35 cellular contexts compared by ENCODE assay signal in the genomic region with DNA sequence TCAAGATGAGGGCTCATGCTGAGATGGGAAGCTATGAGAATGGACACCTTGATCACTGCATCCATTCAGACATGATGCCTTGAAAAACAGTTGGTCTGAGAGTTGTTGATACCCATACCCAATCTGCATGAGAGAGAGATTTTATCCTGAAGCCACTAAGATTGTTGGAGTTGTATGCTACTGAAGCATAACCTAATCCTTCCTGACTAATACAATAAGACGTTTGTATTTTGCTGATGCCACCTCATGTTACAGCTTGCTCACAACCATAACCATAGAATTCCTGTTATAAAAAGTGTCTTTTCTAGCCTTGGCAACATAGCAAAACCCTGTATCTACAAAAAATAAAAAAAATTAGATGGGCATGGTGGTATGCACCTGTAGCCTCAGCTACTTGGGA. TPM values are rescaled to one million over a fixed set of nuclear protein-coding genes. Genes with fewer than 3 reads are reported as not detected.
DNase-seq lines count a peak whose midpoint lies in the region; ATAC-seq and TF ChIP-seq lines count a peak whose summit lies in the region.
"Had no signal": no experiment of that assay in that cellular context is flagged by ENCODE, and none has a peak within 500 bp of the region (broad histone marks: within the 10 kb centered on the region; RNA-seq: fewer than 3 reads in every experiment).

No MANE protein-coding gene starts in this region.

- H3K27me3 Mint-ChIP-seq in activated CD4-positive, alpha-beta T cell treated with anti-CD3 and anti-CD28 coated beads, Interleukin-2, amount 10 ng/mL, durations not matched to agents 24 days and 14 days: peaks cover 16% of the 10 kb centered on the region

- no peak overlapping the region for H4K8ac ChIP-seq in IMR-90 (ENCODE audit: low read depth in 2 of 2, low read length in 2 of 2)

- no peaks in the 10 kb centered on the region for H3K36me3 ChIP-seq in IMR-90 (ENCODE audit: control insufficient read depth, insufficient read depth, low read length)
- H3K36me3 ChIP-seq: esophagus muscularis mucosa, gastrocnemius medialis, left lung, MG63, spleen, transverse colon, WERI-Rb-1 had no signal

- no peaks in the 10 kb centered on the region; the same call in 1 of the 2 replicates for H3K27me3 ChIP-seq in IMR-90 (ENCODE audit: control insufficient read depth, insufficient read depth, low read length)
- H3K27me3 ChIP-seq: esophagus muscularis mucosa, gastrocnemius medialis, left lung, MG63, transverse colon had no signal

- no peak overlapping the region for H3K56ac ChIP-seq in IMR-90 (ENCODE audit: extremely low read depth, insufficient read depth, low read length)

- no peak overlapping the region for H2BK15ac ChIP-seq in IMR-90 (ENCODE audit: low read depth, low read length)

- POLR2A ChIA-PET in IMR-90 (lab: Charles Lee; ENCODE audit: unreplicated experiment): no interaction called here

- H3K79me1 ChIP-seq in IMR-90 (ENCODE audit: low read depth in 1 of 2, low read length in 2 of 2): no peaks in the 10 kb centered on the region

- no peak overlapping the region for H3K4me2 ChIP-seq in IMR-90 (ENCODE audit: low read depth, low read length)

- DNase-seq in AG08395 (ENCODE audit: low spot score) (peak; percentile 31), IMR-90 (peak; percentile 68), amniotic epithelial cell (ENCODE audit: low read depth) (peak; percentile 46), iris pigment epithelial cell (ENCODE audit: low read depth) (peak; percentile 49), MV-4-11 (lab: John Stamatoyannopoulos, UW) (no peak), HK-2 (ENCODE audit: unreplicated experiment) (no peak), DMS 273 treated with DMSO at 0.1 percent for 48 hours (lab: John Stamatoyannopoulos, UW) (no peak)
- no peak for DNase-seq in activated CD4-positive, alpha-beta T cell treated with anti-CD3 and anti-CD28 coated beads, Interleukin-2, amount 10 ng/mL, durations not matched to agents 24 days and 14 days
- DNase-seq: activated CD4-positive, alpha-beta T cell treated with anti-CD3 and anti-CD28 coated beads, Interleukin-2, amount 50 U/mL, for 1 hour; activated CD8-positive, alpha-beta memory T cell treated with anti-CD3 and anti-CD28 coated beads, Interleukin-2, amount 10 ng/mL, durations not matched to agents 7 days and 5 days; activated naive CD4-positive, alpha-beta T cell; activated T-cell treated with anti-CD3 and anti-CD28 coated beads, Interleukin-2, amount 50 U/mL, for 48 hours; AML-193; CD4-positive, alpha-beta memory T cell; effector memory CD8-positive, alpha-beta T cell; gastrocnemius medialis; hippocampal formation; KBM-7; left lung; MG63; naive B cell; NCI-H1417; NCI-H2029 treated with DMSO at 0.1 percent for 48 hours; NCI-H226; RPMI8226; spleen; transverse colon; WERI-Rb-1 had no signal

- H3K4me1 Mint-ChIP-seq in activated CD4-positive, alpha-beta T cell treated with anti-CD3 and anti-CD28 coated beads, Interleukin-2, amount 10 ng/mL, durations not matched to agents 24 days and 14 days: no peaks in the 10 kb centered on the region
- H3K4me1 Mint-ChIP-seq: activated CD8-positive, alpha-beta memory T cell treated with anti-CD3 and anti-CD28 coated beads, Interleukin-2, amount 10 ng/mL, durations not matched to agents 7 days and 5 days; CD4-positive, alpha-beta memory T cell; naive B cell had no signal

- no peaks in the 10 kb centered on the region for H3K9me3 Mint-ChIP-seq in activated CD4-positive, alpha-beta T cell treated with anti-CD3 and anti-CD28 coated beads, Interleukin-2, amount 10 ng/mL, durations not matched to agents 24 days and 14 days

- no peak overlapping the region for H3K9ac ChIP-seq in IMR-90 (ENCODE audit: low read depth, low read length)

- no peak overlapping the region for H2AK9ac ChIP-seq in IMR-90 (replicated peaks; ENCODE audit: low read depth, low read length, poor library complexity)

- no peak overlapping the region for H2BK20ac ChIP-seq in IMR-90 (ENCODE audit: low read depth, low read length)

- peak; percentile 32 for ATAC-seq in IMR-90 (ENCODE audit: low read depth)
- ATAC-seq: activated CD8-positive, alpha-beta memory T cell treated with anti-CD3 and anti-CD28 coated beads, Interleukin-2, amount 10 ng/mL, durations not matched to agents 7 days and 5 days; effector memory CD8-positive, alpha-beta T cell; gastrocnemius medialis; left lung had no signal

- no peak overlapping the region for H4K5ac ChIP-seq in IMR-90 (ENCODE audit: low read depth, low read length)

- H2BK120ac ChIP-seq in IMR-90 (ENCODE audit: low read depth, low read length): no peak overlapping the region

- no peak overlapping the region for H3K4me3 ChIP-seq in IMR-90 (ENCODE audit: insufficient read depth, low read depth, low read length)
- H3K4me3 ChIP-seq: coronary artery, esophagus muscularis mucosa, gastrocnemius medialis, left lung, MG63, spleen, transverse colon had no signal

- H2AK5ac ChIP-seq in IMR-90 (ENCODE audit: low read depth, low read length): no peak overlapping the region

- no peaks in the 10 kb centered on the region; the same call in 1 of the 2 replicates for H3K4me1 ChIP-seq in IMR-90 (ENCODE audit: control insufficient read depth, insufficient read depth, low read length)
- H3K4me1 ChIP-seq: esophagus muscularis mucosa, gastrocnemius medialis had no signal

- intact Hi-C loops in IMR-90 (cut with micrococcal nuclease): no loop called here
- intact Hi-C loops in activated CD4-positive, alpha-beta T cell treated with anti-CD3 and anti-CD28 coated beads, Interleukin-2, amount 10 ng/mL, durations not matched to agents 24 days and 14 days (cut with micrococcal nuclease): no loop called here

- no peak overlapping the region for H2BK5ac ChIP-seq in IMR-90 (ENCODE audit: low read depth, low read length, poor library complexity, severe bottlenecking)

- no peaks in the 10 kb centered on the region for H3K9me1 ChIP-seq in IMR-90 (ENCODE audit: insufficient read depth, low read length)

- no peak for TF ChIP-seq POLR2A in IMR-90 (IDR thresholded peaks at IDR 0.05; ENCODE audit: low read depth, low read length)

- no peaks in the 10 kb centered on the region for H3K9me3 ChIP-seq in IMR-90 (ENCODE audit: control insufficient read depth, insufficient read depth, low read length)
- H3K9me3 ChIP-seq: gastrocnemius medialis, left lung, MG63, transverse colon had no signal

- no CpG with 5 or more reads among the region's 1 CpG for WGBS in IMR-90 (ENCODE audit: extremely low coverage in 2 of 2, insufficient read length in 1 of 2), 2 experiments

- TF ChIP-seq RAD21 in IMR-90 (IDR thresholded peaks at IDR 0.05; ENCODE audit: low read length): no peak

- in situ Hi-C loops in IMR-90 (cut with MboI; ENCODE audit: low sequenced_read_pairs): no loop called here

- dilution Hi-C loops in IMR-90 (cut with HindIII; ENCODE audit: low sequenced_read_pairs, unreplicated experiment): no loop called here

- TF ChIP-seq CTCF in IMR-90 (conservative IDR thresholded peaks at IDR 0.05; ENCODE audit: low read depth, low read length): no peak

- CTCF ChIA-PET in IMR-90 (lab: Yijun Ruan, JAX): no interaction called here

- no peak overlapping the region for H3K27ac ChIP-seq in IMR-90 (ENCODE audit: insufficient read depth, low read length)
- H3K27ac ChIP-seq: coronary artery, esophagus muscularis mucosa, gastrocnemius medialis, left lung, spleen, transverse colon, WERI-Rb-1 had no signal

- no peak overlapping the region for H3K4me3 Mint-ChIP-seq in activated CD4-positive, alpha-beta T cell treated with anti-CD3 and anti-CD28 coated beads, Interleukin-2, amount 10 ng/mL, durations not matched to agents 24 days and 14 days
- H3K4me3 Mint-ChIP-seq: activated CD8-positive, alpha-beta memory T cell treated with anti-CD3 and anti-CD28 coated beads, Interleukin-2, amount 10 ng/mL, durations not matched to agents 7 days and 5 days; CD4-positive, alpha-beta memory T cell; effector memory CD8-positive, alpha-beta T cell; naive B cell had no signal

- BruUV-seq in IMR-90 (replicated peaks; lab: Mats Ljungman, UMichigan): no TSS peak

- H3K14ac ChIP-seq in IMR-90 (replicated peaks; ENCODE audit: low read depth, low read length): no peak overlapping the region

- no peak overlapping the region for H3K27ac Mint-ChIP-seq in activated CD4-positive, alpha-beta T cell treated with anti-CD3 and anti-CD28 coated beads, Interleukin-2, amount 10 ng/mL, durations not matched to agents 24 days and 14 days
- H3K27ac Mint-ChIP-seq: activated CD8-positive, alpha-beta memory T cell treated with anti-CD3 and anti-CD28 coated beads, Interleukin-2, amount 10 ng/mL, durations not matched to agents 7 days and 5 days; CD4-positive, alpha-beta memory T cell; effector memory CD8-positive, alpha-beta T cell; naive B cell had no signal

- H3K4ac ChIP-seq in IMR-90 (ENCODE audit: low read depth, low read length): no peak overlapping the region

- no peak overlapping the region for H4K91ac ChIP-seq in IMR-90 (ENCODE audit: insufficient read depth, low read depth, low read length)

- H2AFZ ChIP-seq in IMR-90 (replicated peaks; ENCODE audit: low read length, poor library complexity): no peak overlapping the region

- H3K18ac ChIP-seq in IMR-90 (ENCODE audit: low read depth, low read length): no peak overlapping the region

- no peaks in the 10 kb centered on the region for H3K36me3 Mint-ChIP-seq in activated CD4-positive, alpha-beta T cell treated with anti-CD3 and anti-CD28 coated beads, Interleukin-2, amount 10 ng/mL, durations not matched to agents 24 days and 14 days (ENCODE audit: low read depth)
- H3K36me3 Mint-ChIP-seq: activated CD8-positive, alpha-beta memory T cell treated with anti-CD3 and anti-CD28 coated beads, Interleukin-2, amount 10 ng/mL, durations not matched to agents 7 days and 5 days; CD4-positive, alpha-beta memory T cell; naive B cell had no signal

- no peak overlapping the region for H3K23ac ChIP-seq in IMR-90 (ENCODE audit: low read depth, low read length)

- H4K20me1 ChIP-seq in IMR-90 (ENCODE audit: insufficient read depth, low read length): no peaks in the 10 kb centered on the region

RNA-seq across cellular contexts. Expression of gene SERPINA1, which starts 12.7 kb away (rescaled TPM):
- total RNA-seq in IMR-90 (2012; rRNA removed): 0.54 and 0.56 TPM in 2 replicates
- 1.2 and 1.4 TPM in 2 replicates for polyA plus RNA-seq in IMR-90 (2012; rRNA removed)
- 0.85 and 1.2 TPM in 2 replicates for polyA plus RNA-seq in IMR-90 (2012; cell fraction: cytosol; rRNA removed)
- polyA plus RNA-seq in IMR-90 (2012; cell fraction: nucleus; rRNA removed; ENCODE audit: low replicate concordance): 0.29 and 0.33 TPM in 2 replicates
- total RNA-seq in activated CD4-positive, alpha-beta T cell treated with anti-CD3 and anti-CD28 coated beads, Interleukin-2, amount 10 ng/mL, durations not matched to agents 24 days and 14 days: 0.59 and 0.96 TPM in 2 replicates
- polyA plus RNA-seq: CD4-positive, alpha-beta memory T cell had no signal

RNA-seq across cellular contexts. Expression of gene SERPINA2, which starts 34.6 kb away (rescaled TPM):
- total RNA-seq in IMR-90 (2012; rRNA removed): not detected in 2 replicates
- polyA plus RNA-seq in IMR-90 (2012; rRNA removed): not detected in 2 replicates
- polyA plus RNA-seq in IMR-90 (2012; cell fraction: cytosol; rRNA removed): not detected in 2 replicates
- polyA plus RNA-seq in IMR-90 (2012; cell fraction: nucleus; rRNA removed; ENCODE audit: low replicate concordance): not detected in 2 replicates
- not detected in 2 replicates for total RNA-seq in activated CD4-positive, alpha-beta T cell treated with anti-CD3 and anti-CD28 coated beads, Interleukin-2, amount 10 ng/mL, durations not matched to agents 24 days and 14 days
- total RNA-seq: A172; activated CD8-positive, alpha-beta memory T cell treated with anti-CD3 and anti-CD28 coated beads, Interleukin-2, amount 10 ng/mL, durations not matched to agents 7 days and 5 days; cardiac septum; CD4-positive, alpha-beta memory T cell; esophagus muscularis mucosa; gastrocnemius medialis; H4; HT-29; left lung; omental fat pad; spleen; transverse colon had no signal
- polyA plus RNA-seq: CD4-positive, alpha-beta memory T cell; spleen had no signal

RNA-seq across cellular contexts. Expression of gene SERPINA11, which starts 51.5 kb away (rescaled TPM):
- not detected in 2 replicates for total RNA-seq in IMR-90 (2012; rRNA removed)
- polyA plus RNA-seq in IMR-90 (2012; rRNA removed): not detected in 2 replicates
- polyA plus RNA-seq in IMR-90 (2012; cell fraction: cytosol; rRNA removed): not detected in 2 replicates
- not detected in 2 replicates for polyA plus RNA-seq in IMR-90 (2012; cell fraction: nucleus; rRNA removed; ENCODE audit: low replicate concordance)
- total RNA-seq in activated CD4-positive, alpha-beta T cell treated with anti-CD3 and anti-CD28 coated beads, Interleukin-2, amount 10 ng/mL, durations not matched to agents 24 days and 14 days: not detected in 2 replicates
- total RNA-seq: A172; activated CD8-positive, alpha-beta memory T cell treated with anti-CD3 and anti-CD28 coated beads, Interleukin-2, amount 10 ng/mL, durations not matched to agents 7 days and 5 days; cardiac septum; CD4-positive, alpha-beta memory T cell; esophagus muscularis mucosa; H4; HT-29; left lung; omental fat pad; spleen had no signal
- polyA plus RNA-seq: CD4-positive, alpha-beta memory T cell; spleen had no signal

Comparison
In these comparisons a context has a peak if more than half of its experiments do, and no peak if none do; other contexts are left out.
1. DNase-seq: peak in AG08395 (single experiment), IMR-90 (single experiment), amniotic epithelial cell (single experiment) and iris pigment epithelial cell (single experiment); none in MV-4-11 (single experiment), HK-2 (single experiment), activated CD4-positive, alpha-beta T cell treated with anti-CD3 and anti-CD28 coated beads, Interleukin-2, amount 10 ng/mL, durations not matched to agents 24 days and 14 days (single experiment) and DMS 273 treated with DMSO at 0.1 percent for 48 hours (single experiment).